In genomic region chr1:48916121-48917069, GRCh38 we compare ENCODE assay signal across 9 cellular contexts.
DNase-seq lines count a peak whose midpoint lies in the region; ATAC-seq lines count a peak whose summit lies in the region.
"Had no signal": no experiment of that assay in that cellular context is flagged by ENCODE, and none has a peak within 500 bp of the region (broad histone marks: within the 10 kb centered on the region; RNA-seq: fewer than 3 reads in every experiment).

No MANE protein-coding gene starts in this region.

- no peaks in the 10 kb centered on the region for H3K9me3 Mint-ChIP-seq in activated T-helper 17 cell treated with anti-CD3 and anti-CD28 coated beads, Interleukin-2, amount 50 U/mL, for 72 hours

- H3K4me1 Mint-ChIP-seq in activated T-helper 17 cell treated with anti-CD3 and anti-CD28 coated beads, Interleukin-2, amount 50 U/mL, for 72 hours, result no peaks in the 10 kb centered on the region

- ATAC-seq in GM19324 (IDR thresholded peaks at IDR 0.05; ENCODE audit: low FRiP score, unreplicated experiment) (no peak), HG03571 (IDR thresholded peaks at IDR 0.05; ENCODE audit: unreplicated experiment) (no peak)
- no peak for ATAC-seq in activated T-helper 17 cell treated with anti-CD3 and anti-CD28 coated beads, Interleukin-2, amount 50 U/mL, for 72 hours (replicated peaks)

- no peak overlapping the region for H3K4me3 Mint-ChIP-seq in activated T-helper 17 cell treated with anti-CD3 and anti-CD28 coated beads, Interleukin-2, amount 50 U/mL, for 72 hours
- H3K4me3 Mint-ChIP-seq: activated naive CD8-positive, alpha-beta T cell had no signal

- H3K36me3 Mint-ChIP-seq in activated T-helper 17 cell treated with anti-CD3 and anti-CD28 coated beads, Interleukin-2, amount 50 U/mL, for 72 hours (ENCODE audit: low read depth), result no peaks in the 10 kb centered on the region
- H3K36me3 Mint-ChIP-seq: activated naive CD8-positive, alpha-beta T cell had no signal

- H3K27me3 Mint-ChIP-seq in activated T-helper 17 cell treated with anti-CD3 and anti-CD28 coated beads, Interleukin-2, amount 50 U/mL, for 72 hours, result no peaks in the 10 kb centered on the region

- H3K27ac Mint-ChIP-seq in activated T-helper 17 cell treated with anti-CD3 and anti-CD28 coated beads, Interleukin-2, amount 50 U/mL, for 72 hours, result no peak overlapping the region
- H3K27ac Mint-ChIP-seq: activated naive CD8-positive, alpha-beta T cell had no signal

- DNase-seq in SKM-1 treated with dmso at 0.1 percent for 144 hours (lab: John Stamatoyannopoulos, UW; ENCODE audit: unreplicated experiment) (peak; percentile 13), SKM-1 (lab: John Stamatoyannopoulos, UW; ENCODE audit: unreplicated experiment) (no peak), NCI-H1694 treated with DMSO at 0.1 percent for 48 hours (lab: John Stamatoyannopoulos, UW) (peak; percentile 72), amniotic stem cell (lab: John Stamatoyannopoulos, UW) (peak; percentile 49), kidney glomerular epithelial cell (lab: John Stamatoyannopoulos, UW) (peak; percentile 83)
